ENCODE assay signal across 1 cellular context in the genomic region with DNA sequence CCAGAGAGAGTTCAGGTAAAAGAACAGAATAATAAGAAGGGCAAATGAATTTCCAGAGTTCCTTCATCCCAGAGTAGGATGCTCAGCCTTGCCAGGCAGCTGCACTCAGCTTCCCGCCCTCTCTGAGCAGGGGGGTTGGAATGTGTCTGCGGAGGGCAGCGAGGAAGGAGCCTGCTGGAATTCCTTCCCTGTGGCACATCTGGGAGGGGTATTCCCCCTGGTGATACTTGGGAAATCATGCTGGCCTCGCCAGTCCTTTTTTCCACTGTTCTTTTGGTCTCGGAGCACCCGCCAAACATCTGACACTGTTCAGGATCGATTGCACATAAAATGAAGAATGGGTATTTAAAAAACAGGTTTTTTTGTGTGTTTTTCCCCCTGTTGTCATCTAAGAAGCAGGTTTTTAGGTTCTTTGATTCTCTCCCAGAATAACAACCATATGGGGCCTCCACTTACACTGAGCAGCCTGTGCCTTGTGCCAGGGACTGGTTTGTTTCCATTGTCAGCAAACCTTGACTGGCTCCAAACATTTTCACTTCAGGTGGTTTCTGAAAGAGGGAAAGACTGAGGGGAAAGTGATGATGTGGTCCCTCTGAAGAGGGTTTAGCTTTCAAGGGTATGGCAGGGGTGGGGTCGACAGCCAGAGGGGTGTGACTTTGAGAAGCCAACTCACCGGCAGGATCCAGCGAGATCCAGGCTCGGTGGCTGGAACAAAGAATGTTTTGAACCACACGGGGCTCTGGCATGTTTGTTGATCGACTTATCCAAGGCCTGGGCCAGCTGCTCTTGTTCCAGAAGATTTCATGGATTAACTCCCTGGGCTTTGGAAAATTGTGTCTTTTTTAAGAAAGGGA.
TF ChIP-seq lines count a peak whose summit lies in the region.

No MANE protein-coding gene starts in this region.

TF ChIP-seq in SK-N-SH treated with all-trans-retinoic acid at 6 μM for 48 hours, 23 proteins besides CTCF, POLR2A, EP300 and RAD21 (continued from another document):
- TF ChIP-seq CSDC2 (CRISPR knock-in tag; IDR thresholded peaks at IDR 0.05) (no peak), OSR1 (CRISPR knock-in tag; IDR thresholded peaks at IDR 0.05) (no peak), BACH2 (CRISPR knock-in tag; IDR thresholded peaks at IDR 0.05; ENCODE audit: borderline replicate concordance) (no peak)
